In the genomic region with DNA sequence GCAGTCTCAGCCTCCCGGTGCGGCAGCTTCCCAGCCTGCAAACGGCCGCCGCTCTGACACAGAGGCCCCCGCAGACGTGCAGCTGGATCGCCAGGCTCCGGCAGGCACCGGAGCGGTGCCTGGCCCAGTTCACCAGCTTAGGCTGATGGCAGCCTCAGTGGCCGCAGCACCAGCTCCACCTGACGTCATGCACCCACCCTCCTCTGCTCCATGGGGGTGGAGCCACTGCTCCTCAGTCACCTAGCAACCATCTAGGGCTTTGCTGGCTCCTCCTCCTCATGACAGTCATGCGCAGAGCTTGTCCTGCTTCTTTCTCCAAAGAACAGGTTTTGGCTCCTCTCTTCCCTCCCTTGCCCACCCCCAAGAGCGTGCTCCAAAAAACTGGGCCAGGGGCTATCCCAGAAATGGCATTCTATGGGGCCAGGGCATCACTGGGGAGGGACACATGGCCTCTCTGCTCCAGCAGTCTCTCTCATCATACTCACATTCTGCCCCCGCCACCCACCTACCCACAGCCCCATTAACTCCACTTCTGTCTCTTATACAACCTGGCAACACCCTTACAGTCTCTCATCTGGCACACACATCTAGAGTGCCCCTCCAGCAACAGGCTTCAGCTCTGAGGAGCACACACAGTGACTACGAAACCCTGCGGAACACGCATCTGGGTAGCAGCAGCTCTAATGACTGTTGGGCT, we compare ENCODE assay signal across 1 cellular context.
TF ChIP-seq lines count a peak whose summit lies in the region.

No MANE protein-coding gene starts in this region.

TF ChIP-seq in HCT116, 20 proteins besides CTCF, POLR2A, EP300 and RAD21:
- TF ChIP-seq REST (IDR thresholded peaks at IDR 0.05; ENCODE audit: low read depth), result no peak
- TF ChIP-seq ZNF274 (IDR thresholded peaks at IDR 0.05; ENCODE audit: low read depth, low read length), result no peak
- TF ChIP-seq CEBPB (IDR thresholded peaks at IDR 0.05; ENCODE audit: low read depth), result no peak
- no peak for TF ChIP-seq TCF7L2 (IDR thresholded peaks at IDR 0.05; ENCODE audit: borderline replicate concordance, extremely low read depth, insufficient read depth, insufficient read length)
- TF ChIP-seq CBX3 (IDR thresholded peaks at IDR 0.05; ENCODE audit: low read depth), result no peak
- TF ChIP-seq ZFX (IDR thresholded peaks at IDR 0.05), result no peak
- no peak for TF ChIP-seq ZBTB33 (IDR thresholded peaks at IDR 0.05; ENCODE audit: extremely low read depth, insufficient replicate concordance, low read length)
- no peak for TF ChIP-seq SP1 (IDR thresholded peaks at IDR 0.05; ENCODE audit: low read depth)
- TF ChIP-seq FOSL1 (IDR thresholded peaks at IDR 0.05; ENCODE audit: low read depth), result no peak
- TF ChIP-seq, protein P1, sequence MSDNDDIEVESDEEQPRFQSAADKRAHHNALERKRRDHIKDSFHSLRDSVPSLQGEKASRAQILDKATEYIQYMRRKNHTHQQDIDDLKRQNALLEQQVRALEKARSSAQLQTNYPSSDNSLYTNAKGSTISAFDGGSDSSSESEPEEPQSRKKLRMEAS (IDR thresholded peaks at IDR 0.05), result no peak
- no peak for TF ChIP-seq SIN3A (IDR thresholded peaks at IDR 0.05; ENCODE audit: low read depth)
- no peak for TF ChIP-seq EZH2 (IDR thresholded peaks at IDR 0.05)
- TF ChIP-seq, protein P2, sequence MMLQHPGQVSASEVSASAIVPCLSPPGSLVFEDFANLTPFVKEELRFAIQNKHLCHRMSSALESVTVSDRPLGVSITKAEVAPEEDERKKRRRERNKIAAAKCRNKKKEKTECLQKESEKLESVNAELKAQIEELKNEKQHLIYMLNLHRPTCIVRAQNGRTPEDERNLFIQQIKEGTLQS (IDR thresholded peaks at IDR 0.05), result no peak
- no peak for TF ChIP-seq YY1 (IDR thresholded peaks at IDR 0.05; ENCODE audit: extremely low read depth, insufficient replicate concordance, low read depth, low read length)
- no peak for TF ChIP-seq POLR2AphosphoS5 (IDR thresholded peaks at IDR 0.05; ENCODE audit: low read depth, low read length)
- TF ChIP-seq SRF (IDR thresholded peaks at IDR 0.05; ENCODE audit: low read depth), result no peak
